ENCODE assay signal across 1 cellular context in the genomic region with DNA sequence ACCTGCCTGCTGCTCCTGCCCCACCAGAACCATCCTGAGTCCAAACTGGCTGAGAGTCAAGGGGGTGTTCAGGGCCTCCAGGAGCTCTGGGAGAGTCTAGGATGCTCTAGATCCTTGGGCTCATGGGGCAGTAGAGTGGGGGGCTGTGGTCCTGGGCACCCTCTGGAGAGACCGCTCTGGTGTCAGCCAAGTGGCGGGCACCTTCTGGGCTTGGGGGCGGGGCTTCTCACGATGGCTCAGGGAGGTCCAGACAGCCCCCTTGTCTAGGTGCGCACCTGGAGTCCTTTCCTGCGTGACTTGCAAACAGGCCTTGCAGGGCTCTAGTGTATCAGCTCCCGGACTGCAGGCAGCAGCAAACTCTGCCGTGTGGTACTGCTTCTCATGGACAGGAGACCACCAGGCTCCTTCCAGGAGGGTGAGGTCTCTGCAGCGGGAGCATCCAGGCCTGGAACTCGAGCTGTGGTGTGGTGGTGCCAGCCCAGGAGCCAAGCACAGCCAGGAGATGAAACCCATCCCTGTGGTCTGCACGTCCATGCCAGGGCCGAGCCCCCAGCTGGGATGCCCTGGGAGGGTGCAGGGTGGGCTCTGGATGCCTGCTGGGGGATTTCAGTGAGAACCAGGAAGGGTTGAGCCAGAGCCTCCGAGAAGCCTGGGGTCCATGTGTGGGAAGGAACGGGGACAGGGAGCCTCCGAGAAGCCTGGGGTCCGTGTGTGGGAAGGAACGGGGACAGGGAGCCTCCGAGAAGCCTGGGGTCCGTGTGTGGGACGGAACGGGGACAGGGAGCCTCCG.
TF ChIP-seq lines count a peak whose summit lies in the region.

No MANE protein-coding gene starts in this region.

TF ChIP-seq in H1, 55 proteins besides CTCF, POLR2A, EP300 and RAD21:
- no peak for TF ChIP-seq CHD1 (IDR thresholded peaks at IDR 0.05; ENCODE audit: low read depth, low read length)
- no peak for TF ChIP-seq RBBP5 (IDR thresholded peaks at IDR 0.05; ENCODE audit: borderline replicate concordance, low read depth, low read length)
- TF ChIP-seq, protein P1, sequence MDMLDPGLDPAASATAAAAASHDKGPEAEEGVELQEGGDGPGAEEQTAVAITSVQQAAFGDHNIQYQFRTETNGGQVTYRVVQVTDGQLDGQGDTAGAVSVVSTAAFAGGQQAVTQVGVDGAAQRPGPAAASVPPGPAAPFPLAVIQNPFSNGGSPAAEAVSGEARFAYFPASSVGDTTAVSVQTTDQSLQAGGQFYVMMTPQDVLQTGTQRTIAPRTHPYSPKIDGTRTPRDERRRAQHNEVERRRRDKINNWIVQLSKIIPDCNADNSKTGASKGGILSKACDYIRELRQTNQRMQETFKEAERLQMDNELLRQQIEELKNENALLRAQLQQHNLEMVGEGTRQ (IDR thresholded peaks at IDR 0.05; ENCODE audit: low read length) = no peak
- TF ChIP-seq, protein P2, sequence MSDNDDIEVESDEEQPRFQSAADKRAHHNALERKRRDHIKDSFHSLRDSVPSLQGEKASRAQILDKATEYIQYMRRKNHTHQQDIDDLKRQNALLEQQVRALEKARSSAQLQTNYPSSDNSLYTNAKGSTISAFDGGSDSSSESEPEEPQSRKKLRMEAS (IDR thresholded peaks at IDR 0.05) = no peak
- TF ChIP-seq, protein P3, sequence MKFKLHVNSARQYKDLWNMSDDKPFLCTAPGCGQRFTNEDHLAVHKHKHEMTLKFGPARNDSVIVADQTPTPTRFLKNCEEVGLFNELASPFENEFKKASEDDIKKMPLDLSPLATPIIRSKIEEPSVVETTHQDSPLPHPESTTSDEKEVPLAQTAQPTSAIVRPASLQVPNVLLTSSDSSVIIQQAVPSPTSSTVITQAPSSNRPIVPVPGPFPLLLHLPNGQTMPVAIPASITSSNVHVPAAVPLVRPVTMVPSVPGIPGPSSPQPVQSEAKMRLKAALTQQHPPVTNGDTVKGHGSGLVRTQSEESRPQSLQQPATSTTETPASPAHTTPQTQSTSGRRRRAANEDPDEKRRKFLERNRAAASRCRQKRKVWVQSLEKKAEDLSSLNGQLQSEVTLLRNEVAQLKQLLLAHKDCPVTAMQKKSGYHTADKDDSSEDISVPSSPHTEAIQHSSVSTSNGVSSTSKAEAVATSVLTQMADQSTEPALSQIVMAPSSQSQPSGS (IDR thresholded peaks at IDR 0.05; ENCODE audit: low read length) = no peak
- no peak for TF ChIP-seq SIX5 (IDR thresholded peaks at IDR 0.05; ENCODE audit: low read depth, low read length)
- no peak for TF ChIP-seq CBX8 (IDR thresholded peaks at IDR 0.05; ENCODE audit: borderline replicate concordance, low read depth, low read length)
- TF ChIP-seq EZH2 (IDR thresholded peaks at IDR 0.05; ENCODE audit: low read depth, low read length, severe bottlenecking) = no peak
- TF ChIP-seq ZNF274 (IDR thresholded peaks at IDR 0.05; ENCODE audit: borderline replicate concordance, extremely low read depth, low read length) = no peak
- no peak for TF ChIP-seq ASH2L (IDR thresholded peaks at IDR 0.05; ENCODE audit: low read length)
- TF ChIP-seq CEBPB (IDR thresholded peaks at IDR 0.05; ENCODE audit: low read depth, low read length) = no peak
TF ChIP-seq in H1: peak in this region for 0.
